ENCODE assay signal across 1 cellular context in the genomic region with DNA sequence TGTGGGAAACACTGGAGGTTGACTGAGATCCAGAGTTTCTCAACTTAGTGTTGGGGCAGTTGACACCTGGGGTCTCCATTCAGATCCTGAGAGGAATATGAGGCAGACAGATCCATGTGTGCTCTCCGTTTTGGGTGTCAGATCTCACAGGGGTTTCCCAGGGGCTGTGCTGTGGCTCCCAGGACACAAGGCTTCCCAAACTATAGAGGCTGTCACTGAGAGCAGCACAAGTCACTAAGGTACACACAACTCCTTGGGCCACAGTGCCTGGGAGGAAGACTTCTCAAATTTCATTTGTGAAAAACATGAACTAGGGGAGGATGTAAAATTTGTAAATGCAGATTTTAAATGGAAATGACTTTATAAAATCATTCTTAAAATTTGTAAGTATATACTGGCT.
TF ChIP-seq lines count a peak whose summit lies in the region.

No MANE protein-coding gene starts in this region.

TF ChIP-seq in SK-N-SH treated with all-trans-retinoic acid at 6 μM for 48 hours, 23 proteins besides CTCF, POLR2A, EP300 and RAD21 (continued from another document):
- TF ChIP-seq, protein P1, sequence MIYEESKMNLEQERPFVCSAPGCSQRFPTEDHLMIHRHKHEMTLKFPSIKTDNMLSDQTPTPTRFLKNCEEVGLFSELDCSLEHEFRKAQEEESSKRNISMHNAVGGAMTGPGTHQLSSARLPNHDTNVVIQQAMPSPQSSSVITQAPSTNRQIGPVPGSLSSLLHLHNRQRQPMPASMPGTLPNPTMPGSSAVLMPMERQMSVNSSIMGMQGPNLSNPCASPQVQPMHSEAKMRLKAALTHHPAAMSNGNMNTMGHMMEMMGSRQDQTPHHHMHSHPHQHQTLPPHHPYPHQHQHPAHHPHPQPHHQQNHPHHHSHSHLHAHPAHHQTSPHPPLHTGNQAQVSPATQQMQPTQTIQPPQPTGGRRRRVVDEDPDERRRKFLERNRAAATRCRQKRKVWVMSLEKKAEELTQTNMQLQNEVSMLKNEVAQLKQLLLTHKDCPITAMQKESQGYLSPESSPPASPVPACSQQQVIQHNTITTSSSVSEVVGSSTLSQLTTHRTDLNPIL (CRISPR knock-in tag; IDR thresholded peaks at IDR 0.05; ENCODE audit: low read depth), result no peak
- no peak for TF ChIP-seq ZFP30 (CRISPR knock-in tag; IDR thresholded peaks at IDR 0.05)
- no peak for TF ChIP-seq CSDC2 (CRISPR knock-in tag; IDR thresholded peaks at IDR 0.05)
- TF ChIP-seq OSR1 (CRISPR knock-in tag; IDR thresholded peaks at IDR 0.05), result no peak
- no peak for TF ChIP-seq ZC3H10 (CRISPR knock-in tag; IDR thresholded peaks at IDR 0.05)
- TF ChIP-seq, protein P2, sequence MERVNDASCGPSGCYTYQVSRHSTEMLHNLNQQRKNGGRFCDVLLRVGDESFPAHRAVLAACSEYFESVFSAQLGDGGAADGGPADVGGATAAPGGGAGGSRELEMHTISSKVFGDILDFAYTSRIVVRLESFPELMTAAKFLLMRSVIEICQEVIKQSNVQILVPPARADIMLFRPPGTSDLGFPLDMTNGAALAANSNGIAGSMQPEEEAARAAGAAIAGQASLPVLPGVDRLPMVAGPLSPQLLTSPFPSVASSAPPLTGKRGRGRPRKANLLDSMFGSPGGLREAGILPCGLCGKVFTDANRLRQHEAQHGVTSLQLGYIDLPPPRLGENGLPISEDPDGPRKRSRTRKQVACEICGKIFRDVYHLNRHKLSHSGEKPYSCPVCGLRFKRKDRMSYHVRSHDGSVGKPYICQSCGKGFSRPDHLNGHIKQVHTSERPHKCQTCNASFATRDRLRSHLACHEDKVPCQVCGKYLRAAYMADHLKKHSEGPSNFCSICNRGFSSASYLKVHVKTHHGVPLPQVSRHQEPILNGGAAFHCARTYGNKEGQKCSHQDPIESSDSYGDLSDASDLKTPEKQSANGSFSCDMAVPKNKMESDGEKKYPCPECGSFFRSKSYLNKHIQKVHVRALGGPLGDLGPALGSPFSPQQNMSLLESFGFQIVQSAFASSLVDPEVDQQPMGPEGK (CRISPR knock-in tag; IDR thresholded peaks at IDR 0.05; ENCODE audit: borderline replicate concordance), result no peak
